ENCODE assay signal across 24 cellular contexts in genomic region chr1:147577033-147577773, GRCh38.
"Had no signal": no experiment of that assay in that cellular context is flagged by ENCODE, and none has a peak within 500 bp of the region (broad histone marks: within the 10 kb centered on the region; RNA-seq: fewer than 3 reads in every experiment).

No MANE protein-coding gene starts in this region.

- DNase-seq: activated CD4-positive, alpha-beta T cell treated with anti-CD3 and anti-CD28 coated beads for 4 hours; activated CD8-positive, alpha-beta memory T cell treated with anti-CD3 and anti-CD28 coated beads, Interleukin-2, amount 50 U/mL, for 4 hours; activated CD8-positive, alpha-beta T cell treated with anti-CD3 and anti-CD28 coated beads for 36 hours; activated gamma-delta T cell treated with Interleukin-2 at 50 U/mL for 16 hours; activated naive CD4-positive, alpha-beta T cell treated with anti-CD3 and anti-CD28 coated beads, Interleukin-2, amount 10 ng/mL, durations not matched to agents 7 days and 5 days; activated naive CD8-positive, alpha-beta T cell treated with anti-CD3 and anti-CD28 coated beads for 36 hours; activated T-cell treated with anti-CD3 and anti-CD28 coated beads, Interleukin-2, amount 50 U/mL, for 72 hours; adrenal gland; anterior cingulate cortex; KG1; NCI-H1048; NCI-H1417; NCI-H1694; NCI-H2029; NCI-H2107; NCI-H2171 treated with DMSO at 0.1 percent for 48 hours; NCI-H226; NCI-H82; SJCRH30; SK-N-SH; SW 1271 had no signal

- H3K27me3 ChIP-seq: adrenal gland, SJCRH30 had no signal

- H3K9me3 Mint-ChIP-seq: activated CD8-positive, alpha-beta T cell treated with anti-CD3 and anti-CD28 coated beads for 36 hours; activated naive CD4-positive, alpha-beta T cell treated with anti-CD3 and anti-CD28 coated beads, Interleukin-2, amount 10 ng/mL, durations not matched to agents 7 days and 5 days; activated naive CD8-positive, alpha-beta T cell treated with anti-CD3 and anti-CD28 coated beads for 36 hours; activated T-cell treated with anti-CD3 and anti-CD28 coated beads, Interleukin-2, amount 50 U/mL, for 72 hours; activated T-helper 2 cell treated with anti-CD3 and anti-CD28 coated beads, Interferon-gamma antibody, Interleukin-2, Interleukin-4, amounts not matched to agents 10 μg/mL and 5 μg/mL and 100 μg/mL, durations not matched to agents 14 hours and 24 hours and 36 hours; IgD-negative memory B cell; T-helper 1 cell treated with Interleukin-12 subunit alpha and Interleukin-12 subunit beta and Interleukin-4 antibody, amounts not matched to agents 30 μg/mL and 1 μg/mL, for 36 hours had no signal

- H3K36me3 Mint-ChIP-seq: activated naive CD4-positive, alpha-beta T cell treated with anti-CD3 and anti-CD28 coated beads, Interleukin-2, amount 10 ng/mL, durations not matched to agents 7 days and 5 days; IgD-negative memory B cell had no signal

- H3K36me3 ChIP-seq: adrenal gland, SJCRH30 had no signal

- H3K27ac ChIP-seq: adrenal gland, SJCRH30 had no signal

- H3K4me3 Mint-ChIP-seq: activated CD8-positive, alpha-beta T cell treated with anti-CD3 and anti-CD28 coated beads for 36 hours; activated naive CD4-positive, alpha-beta T cell treated with anti-CD3 and anti-CD28 coated beads, Interleukin-2, amount 10 ng/mL, durations not matched to agents 7 days and 5 days; activated naive CD8-positive, alpha-beta T cell treated with anti-CD3 and anti-CD28 coated beads for 36 hours; activated T-cell treated with anti-CD3 and anti-CD28 coated beads, Interleukin-2, amount 50 U/mL, for 72 hours; IgD-negative memory B cell; T-helper 1 cell treated with Interleukin-12 subunit alpha and Interleukin-12 subunit beta and Interleukin-4 antibody, amounts not matched to agents 30 μg/mL and 1 μg/mL, for 36 hours had no signal

- H3K4me3 ChIP-seq: adrenal gland, SJCRH30 had no signal

- H3K4me1 ChIP-seq: SJCRH30 had no signal

- H3K27ac Mint-ChIP-seq: activated naive CD4-positive, alpha-beta T cell treated with anti-CD3 and anti-CD28 coated beads, Interleukin-2, amount 10 ng/mL, durations not matched to agents 7 days and 5 days; activated naive CD8-positive, alpha-beta T cell treated with anti-CD3 and anti-CD28 coated beads for 36 hours; activated T-helper 2 cell treated with anti-CD3 and anti-CD28 coated beads, Interferon-gamma antibody, Interleukin-2, Interleukin-4, amounts not matched to agents 10 μg/mL and 5 μg/mL and 100 μg/mL, durations not matched to agents 14 hours and 24 hours and 36 hours; IgD-negative memory B cell; T-helper 1 cell treated with Interleukin-12 subunit alpha and Interleukin-12 subunit beta and Interleukin-4 antibody, amounts not matched to agents 30 μg/mL and 1 μg/mL, for 36 hours had no signal

- ATAC-seq: activated T-cell treated with anti-CD3 and anti-CD28 coated beads, Interleukin-2, amount 50 U/mL, for 72 hours had no signal

- H3K9me3 ChIP-seq: adrenal gland, SJCRH30, SK-N-SH had no signal
